Comparison of ENCODE assay signal across 18 cellular contexts in genomic region chr9:69697475-69697874, GRCh38.
"Had no signal": no experiment of that assay in that cellular context is flagged by ENCODE, and none has a peak within 500 bp of the region (broad histone marks: within the 10 kb centered on the region; RNA-seq: fewer than 3 reads in every experiment).

No MANE protein-coding gene starts in this region.

- H3K27me3 ChIP-seq: MG63, SJSA1 had no signal

- H3K27ac ChIP-seq: RWPE1, SJSA1, SK-N-MC had no signal

- H3K4me3 ChIP-seq: MG63, SJSA1, SK-N-MC had no signal

- H3K4me3 Mint-ChIP-seq: IgD-negative memory B cell had no signal

- H3K27ac Mint-ChIP-seq: IgD-negative memory B cell had no signal

- H3K4me1 Mint-ChIP-seq: IgD-negative memory B cell had no signal

- DNase-seq: KBM-7, MG63, NCI-H1092, NCI-H1105 treated with DMSO at 0.1 percent for 48 hours, NCI-H1417 treated with DMSO at 0.1 percent for 48 hours, NCI-H146, NCI-H1694 treated with DMSO at 0.1 percent for 48 hours, NCI-H1930, NCI-H2081, NCI-H2227 treated with DMSO at 0.1 percent for 48 hours, NCI-H524, NCI-H526 treated with DMSO at 0.1 percent for 48 hours, NCI-H774, SHP77 treated with DMSO at 0.1 percent for 48 hours had no signal

- H3K4me1 ChIP-seq: SJSA1 had no signal

- H3K9me3 ChIP-seq: MG63, SJSA1 had no signal

- H3K36me3 Mint-ChIP-seq: IgD-negative memory B cell had no signal

- H3K36me3 ChIP-seq: MG63, SJSA1 had no signal
